In genomic region chr10:86100581-86101061, GRCh38 we compare ENCODE assay signal across 8 cellular contexts.
DNase-seq lines count a peak whose midpoint lies in the region; ATAC-seq and TF ChIP-seq lines count a peak whose summit lies in the region.

No MANE protein-coding gene starts in this region.

- no peaks in the 10 kb centered on the region for H3K79me2 ChIP-seq in hepatocyte

- H3K36me3 ChIP-seq in hepatocyte (replicated peaks; ENCODE audit: insufficient read depth, low read depth), result no peaks in the 10 kb centered on the region
- H3K36me3 ChIP-seq in stomach, result no peaks in the 10 kb centered on the region

- H3K4me1 ChIP-seq in hepatocyte (ENCODE audit: insufficient read depth), result no peaks in the 10 kb centered on the region
- no peaks in the 10 kb centered on the region for H3K4me1 ChIP-seq in stomach

- no peak overlapping the region for H3K27ac Mint-ChIP-seq in naive thymus-derived CD8-positive, alpha-beta T cell

- H2AFZ ChIP-seq in hepatocyte, result no peak overlapping the region

- no peak overlapping the region for H3K4me2 ChIP-seq in hepatocyte

- POLR2A ChIA-PET in naive thymus-derived CD8-positive, alpha-beta T cell (lab: Charles Lee), result no interaction called here

- peak; percentile 80 for ATAC-seq in GM18909 (IDR thresholded peaks at IDR 0.05; ENCODE audit: poor library complexity, unreplicated experiment)
- ATAC-seq in HG03439 (IDR thresholded peaks at IDR 0.05; ENCODE audit: unreplicated experiment), result peak; percentile 58
- no peak for ATAC-seq in naive thymus-derived CD8-positive, alpha-beta T cell
- no peak for ATAC-seq in HG03095 (IDR thresholded peaks at IDR 0.05; ENCODE audit: unreplicated experiment)

- H3K9me3 Mint-ChIP-seq in naive thymus-derived CD8-positive, alpha-beta T cell, result no peaks in the 10 kb centered on the region

- H3K4me3 ChIP-seq in hepatocyte (no peak overlapping the region), stomach (no peak overlapping the region)

- no peak for TF ChIP-seq EP300 in stomach (IDR thresholded peaks at IDR 0.05)

- H3K27me3 Mint-ChIP-seq in naive thymus-derived CD8-positive, alpha-beta T cell, result peaks cover 0 to 2% (median 0%) of the 10 kb centered on the region in 5 donors

- no peak for TF ChIP-seq POLR2A in stomach (IDR thresholded peaks at IDR 0.05)

- no peak overlapping the region for H3K4me3 Mint-ChIP-seq in naive thymus-derived CD8-positive, alpha-beta T cell

- intact Hi-C loops in stomach (cut with DNase I; ENCODE audit: low total_unique reads), result no loop called here

- no peaks in the 10 kb centered on the region for H4K20me1 ChIP-seq in hepatocyte (ENCODE audit: insufficient read depth, poor library complexity, severe bottlenecking)

- no peaks in the 10 kb centered on the region for H3K4me1 Mint-ChIP-seq in naive thymus-derived CD8-positive, alpha-beta T cell

- no peaks in the 10 kb centered on the region for H3K9me2 ChIP-seq in hepatocyte (replicated peaks; ENCODE audit: insufficient read depth)

- H3K27me3 ChIP-seq in hepatocyte, result no peaks in the 10 kb centered on the region
- no peaks in the 10 kb centered on the region for H3K27me3 ChIP-seq in stomach

- TF ChIP-seq CTCF in hepatocyte (IDR thresholded peaks at IDR 0.05; ENCODE audit: poor library complexity), result peak; percentile 37
- TF ChIP-seq CTCF in stomach (IDR thresholded peaks at IDR 0.05), result no peak

- DNase-seq in DMS153 (lab: John Stamatoyannopoulos, UW) (peak; percentile 12), RKO (ENCODE audit: low spot score) (peak; percentile 57), hepatocyte (ENCODE audit: low spot score) (peak; percentile 42), stomach (no peak)
- no peak for DNase-seq in naive thymus-derived CD8-positive, alpha-beta T cell

- H3K27ac ChIP-seq in hepatocyte (no peak overlapping the region), stomach (no peak overlapping the region)

- 76% methylated on average over 5 of the region's 5 CpGs for WGBS in hepatocyte (ENCODE audit: low lambda C conversion rate, missing lambda C conversion rate)
- 49 to 70% (median 53%) methylated on average over 5 of the region's 5 CpGs for WGBS in stomach, 5 donors

- H3K36me3 Mint-ChIP-seq in naive thymus-derived CD8-positive, alpha-beta T cell, result no peaks in the 10 kb centered on the region

- H3K9me3 ChIP-seq in hepatocyte (ENCODE audit: low read depth) (no peaks in the 10 kb centered on the region), stomach (no peaks in the 10 kb centered on the region)

Comparison
In these comparisons a context has a peak if more than half of its experiments do, and no peak if none do; other contexts are left out.
1. DNase-seq: peak in DMS153 (single experiment), RKO (single experiment) and hepatocyte (single experiment); none in stomach (single experiment) and naive thymus-derived CD8-positive, alpha-beta T cell (0 of 10).
2. ATAC-seq: peak in GM18909 (single experiment) and HG03439 (single experiment); none in naive thymus-derived CD8-positive, alpha-beta T cell (0 of 2) and HG03095 (single experiment).